In the genomic region with DNA sequence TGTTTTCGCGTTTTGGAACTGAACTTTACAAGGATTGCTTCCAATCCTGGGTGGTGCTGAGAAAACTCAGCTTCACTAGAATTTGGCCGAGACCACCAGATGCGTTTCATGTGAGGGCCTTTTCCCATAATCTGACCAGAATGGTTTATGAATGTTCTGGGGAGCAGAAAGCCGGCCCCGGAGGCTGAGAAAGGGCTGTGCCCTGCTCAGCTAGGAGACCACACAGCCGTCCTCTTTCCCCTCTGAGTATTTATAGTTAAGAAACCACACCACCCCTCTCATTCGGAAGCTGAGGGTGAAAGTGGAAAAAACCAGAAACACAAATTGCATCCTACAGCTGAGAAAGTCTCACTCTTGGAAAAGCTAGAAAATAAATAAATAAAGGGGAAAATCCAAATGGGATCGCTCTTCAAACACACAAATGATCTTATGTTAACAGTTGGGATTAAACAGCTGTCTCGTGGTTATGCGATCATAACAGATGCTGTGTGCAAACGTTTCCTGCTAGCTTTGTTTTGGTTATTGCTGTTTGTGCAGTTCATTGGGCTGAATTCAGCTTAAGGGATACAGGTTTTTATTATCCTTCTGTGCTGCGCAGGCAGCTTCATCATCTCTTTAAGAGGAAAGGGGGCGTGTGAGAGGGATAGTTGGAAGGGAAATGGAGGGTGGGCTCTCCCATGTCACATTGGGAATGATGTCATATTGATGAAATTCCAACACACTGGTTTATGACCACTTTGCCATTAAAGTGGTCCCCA, we compare ENCODE assay signal across 9 cellular contexts.
A peak's percentile ranks its signal among the peaks of the same experiment; 100 is the strongest.
DNase-seq lines count a peak whose midpoint lies in the region; ATAC-seq, FAIRE-seq and TF ChIP-seq lines count a peak whose summit lies in the region.
"Had no signal": no experiment of that assay in that cellular context is flagged by ENCODE, and none has a peak within 500 bp of the region (broad histone marks: within the 10 kb centered on the region; RNA-seq: fewer than 3 reads in every experiment).

No MANE protein-coding gene starts in this region.

- no peak overlapping the region for H2AFZ ChIP-seq in astrocyte (ENCODE audit: low read depth, low read length)

- H3K27ac ChIP-seq in astrocyte (ENCODE audit: low read depth, low read length) (no peak overlapping the region), right cardiac atrium (ENCODE audit: low read length) (peak overlapping the region; percentile 72), skeletal muscle tissue (ENCODE audit: low read depth, low read length) (peak overlapping the region; percentile 63), RWPE1 (no peak overlapping the region)
- no peak overlapping the region for H3K27ac ChIP-seq in naive thymus-derived CD4-positive, alpha-beta T cell (ENCODE audit: low read depth, low read length)

- H3K27ac Mint-ChIP-seq in astrocyte (ENCODE audit: unreplicated experiment), result no peak overlapping the region
- H3K27ac Mint-ChIP-seq in naive thymus-derived CD4-positive, alpha-beta T cell, result peak overlapping the region in 1 of 9 donors; percentile 23

- ATAC-seq in right cardiac atrium (peak; percentile 53 to 69), GM18909 (IDR thresholded peaks at IDR 0.05; ENCODE audit: poor library complexity, unreplicated experiment) (no peak)
- no peak for ATAC-seq in naive thymus-derived CD4-positive, alpha-beta T cell

- no peaks in the 10 kb centered on the region for H3K79me2 ChIP-seq in astrocyte (ENCODE audit: insufficient read depth, low read length)

- H3K9ac ChIP-seq in astrocyte (ENCODE audit: low read length), result no peak overlapping the region
- peak overlapping the region in 1 of 3 donors; percentile 4 for H3K9ac ChIP-seq in skeletal muscle tissue (ENCODE audit: low read depth in 1 of 3, low read length in 3 of 3)

- peak overlapping the region; percentile 25 for H3K4me2 ChIP-seq in astrocyte (ENCODE audit: low read length)

- TF ChIP-seq CTCF in astrocyte (IDR thresholded peaks at IDR 0.05; ENCODE audit: insufficient read depth, low read depth, low read length) (no peak), RWPE1 (conservative IDR thresholded peaks at IDR 0.05; ENCODE audit: low read depth) (no peak)

- DNase-seq in HT1080 (ENCODE audit: low read depth), result peak; percentile 15
- DNase-seq in astrocyte (ENCODE audit: low read depth), result no peak
- peak in 1 of 3 donors; percentile 60 for DNase-seq in right cardiac atrium
- DNase-seq in RWPE1 (ENCODE audit: low spot score), result no peak
- no peak for DNase-seq in activated naive CD4-positive, alpha-beta T cell treated with anti-CD3 and anti-CD28 coated beads, Interleukin-2, amount 50 U/mL, for 16 hours
- DNase-seq in naive thymus-derived CD4-positive, alpha-beta T cell, result no peak
- DNase-seq: T-helper 9 cell had no signal

- 16% methylated on average over 14 of the region's 14 CpGs for WGBS in right cardiac atrium

- H3K4me3 Mint-ChIP-seq in astrocyte (ENCODE audit: unreplicated experiment), result no peak overlapping the region
- peak overlapping the region in 1 of 10 donors; percentile 56 for H3K4me3 Mint-ChIP-seq in naive thymus-derived CD4-positive, alpha-beta T cell

- intact Hi-C loops in right cardiac atrium (cut with DNase I), result no loop called here
- intact Hi-C loops in naive thymus-derived CD4-positive, alpha-beta T cell (cut with micrococcal nuclease), result loop anchor here in 1 of 2 donors (5.0 kb wide), 1 partner anchor 143 kb away; no protein-coding TSS in a partner anchor

- H3K9me3 Mint-ChIP-seq in astrocyte (ENCODE audit: unreplicated experiment), result no peaks in the 10 kb centered on the region
- H3K9me3 Mint-ChIP-seq in naive thymus-derived CD4-positive, alpha-beta T cell, result peaks cover 0 to 10% (median 0%) of the 10 kb centered on the region in 11 donors

- no peaks in the 10 kb centered on the region for H3K36me3 Mint-ChIP-seq in astrocyte (ENCODE audit: low read depth, unreplicated experiment)
- peaks cover 0 to 10% (median 0%) of the 10 kb centered on the region in 5 donors for H3K36me3 Mint-ChIP-seq in naive thymus-derived CD4-positive, alpha-beta T cell

- no peak overlapping the region for H3K4me3 ChIP-seq in astrocyte (ENCODE audit: insufficient read depth, low read depth, low read length)
- peak overlapping the region; percentile 2 for H3K4me3 ChIP-seq in right cardiac atrium (ENCODE audit: low read length)
- H3K4me3 ChIP-seq in skeletal muscle tissue (ENCODE audit: low read length in 3 of 3), result peak overlapping the region in 2 of 3 donors; percentile 5 to 29
- no peak overlapping the region for H3K4me3 ChIP-seq in naive thymus-derived CD4-positive, alpha-beta T cell (ENCODE audit: low read length)

- no peak for FAIRE-seq in astrocyte (lab: Jason Lieb, UNC)

- no peaks in the 10 kb centered on the region for H3K27me3 Mint-ChIP-seq in astrocyte (ENCODE audit: low read depth, unreplicated experiment)
- H3K27me3 Mint-ChIP-seq in naive thymus-derived CD4-positive, alpha-beta T cell, result peaks cover 22 to 40% (median 39%) of the 10 kb centered on the region in 5 donors

- H4K20me1 ChIP-seq in astrocyte (ENCODE audit: insufficient read depth, low read length), result no peaks in the 10 kb centered on the region

- H3K27me3 ChIP-seq in astrocyte (ENCODE audit: insufficient read depth, low read length), result no peaks in the 10 kb centered on the region
- no peaks in the 10 kb centered on the region for H3K27me3 ChIP-seq in right cardiac atrium (ENCODE audit: control insufficient read depth, insufficient read depth)
- H3K27me3 ChIP-seq in skeletal muscle tissue (ENCODE audit: control insufficient read depth in 3 of 3, insufficient read depth in 3 of 3, low read length in 3 of 3), result no peaks in the 10 kb centered on the region
- no peaks in the 10 kb centered on the region for H3K27me3 ChIP-seq in naive thymus-derived CD4-positive, alpha-beta T cell (ENCODE audit: control insufficient read depth in 2 of 2, insufficient read depth in 2 of 2, low read length in 2 of 2)

- no peaks in the 10 kb centered on the region for H3K9me3 ChIP-seq in astrocyte (ENCODE audit: insufficient read depth, low read depth, low read length)
- H3K9me3 ChIP-seq in right cardiac atrium (ENCODE audit: control insufficient read depth, low read length), result no peaks in the 10 kb centered on the region
- H3K9me3 ChIP-seq in skeletal muscle tissue (ENCODE audit: control insufficient read depth in 3 of 3, low read length in 3 of 3), result peaks cover 0 to 2% (median 0%) of the 10 kb centered on the region in 3 donors
- no peaks in the 10 kb centered on the region for H3K9me3 ChIP-seq in naive thymus-derived CD4-positive, alpha-beta T cell (ENCODE audit: control insufficient read depth in 2 of 3, low read length in 3 of 3)

- CTCF ChIA-PET in RWPE1 (lab: Yijun Ruan, JAX), result interaction anchor here (0.6 to 0.8 kb wide), 4 partner anchors 290 to 1298 kb away, joined by 3 to 5 read pairs (median 3); no protein-coding TSS in a partner anchor
- CTCF ChIA-PET in naive thymus-derived CD4-positive, alpha-beta T cell (lab: Charles Lee), result no interaction called here

- H3K4me1 Mint-ChIP-seq in astrocyte (ENCODE audit: low read depth, unreplicated experiment), result no peaks in the 10 kb centered on the region
- peaks cover 0 to 25% (median 9%) of the 10 kb centered on the region in 7 donors for H3K4me1 Mint-ChIP-seq in naive thymus-derived CD4-positive, alpha-beta T cell

- POLR2A ChIA-PET in RWPE1 (lab: Yijun Ruan, JAX; ENCODE audit: low non-redundant PET), result no interaction called here
- POLR2A ChIA-PET in naive thymus-derived CD4-positive, alpha-beta T cell (lab: Charles Lee), result no interaction called here

- H3K36me3 ChIP-seq in astrocyte (ENCODE audit: insufficient read depth, low read length) (no peaks in the 10 kb centered on the region), skeletal muscle tissue (ENCODE audit: control insufficient read depth in 3 of 3, insufficient read depth in 3 of 3, low read length in 3 of 3) (no peaks in the 10 kb centered on the region)
- H3K36me3 ChIP-seq in naive thymus-derived CD4-positive, alpha-beta T cell (ENCODE audit: control insufficient read depth in 2 of 3, insufficient read depth in 3 of 3, low read length in 3 of 3), result no peaks in the 10 kb centered on the region

- H3K4me1 ChIP-seq in astrocyte (ENCODE audit: insufficient read depth, low read length), result no peaks in the 10 kb centered on the region
- peaks cover 4% of the 10 kb centered on the region for H3K4me1 ChIP-seq in right cardiac atrium (ENCODE audit: control insufficient read depth, insufficient read depth, low read length)
- peaks cover 4 to 13% (median 11%) of the 10 kb centered on the region in 3 donors for H3K4me1 ChIP-seq in skeletal muscle tissue (ENCODE audit: control insufficient read depth in 3 of 3, insufficient read depth in 3 of 3, low read length in 3 of 3)
- no peaks in the 10 kb centered on the region for H3K4me1 ChIP-seq in naive thymus-derived CD4-positive, alpha-beta T cell (ENCODE audit: control insufficient read depth in 2 of 2, insufficient read depth in 2 of 2, low read length in 2 of 2)

Comparison
In these comparisons a context has a peak if more than half of its experiments do, and no peak if none do; other contexts are left out.
1. H3K27ac ChIP-seq: peak in right cardiac atrium (single experiment) and skeletal muscle tissue (single experiment); none in astrocyte (single experiment), RWPE1 (single experiment) and naive thymus-derived CD4-positive, alpha-beta T cell (single experiment).
2. H3K4me3 ChIP-seq: peak in right cardiac atrium (single experiment) and skeletal muscle tissue (2 of 3); none in astrocyte (single experiment) and naive thymus-derived CD4-positive, alpha-beta T cell (single experiment).
3. ATAC-seq: peak in right cardiac atrium (2 of 2); none in GM18909 (single experiment) and naive thymus-derived CD4-positive, alpha-beta T cell (single experiment).